ENCODE assay signal across 24 cellular contexts in genomic region chr1:11541956-11542355, GRCh38.
"Had no signal": no experiment of that assay in that cellular context is flagged by ENCODE, and none has a peak within 500 bp of the region (broad histone marks: within the 10 kb centered on the region; RNA-seq: fewer than 3 reads in every experiment).

No MANE protein-coding gene starts in this region.

- H3K9me3 ChIP-seq: adrenal gland, Peyer's patch, SJCRH30, SK-N-SH had no signal

- H3K36me3 ChIP-seq: adrenal gland, Peyer's patch, SJCRH30 had no signal

- H3K4me1 ChIP-seq: adrenal gland, Peyer's patch, SJCRH30 had no signal

- H3K4me3 ChIP-seq: adrenal gland, Peyer's patch, SJCRH30 had no signal

- H3K27ac ChIP-seq: adrenal gland, Peyer's patch, RWPE1, SJCRH30, WERI-Rb-1 had no signal

- DNase-seq: activated CD4-positive, alpha-beta T cell treated with anti-CD3 and anti-CD28 coated beads for 36 hours; activated CD4-positive, alpha-beta T cell treated with anti-CD3 and anti-CD28 coated beads, Interleukin-2, amount 50 U/mL, for 1 hour; activated CD8-positive, alpha-beta memory T cell treated with anti-CD3 and anti-CD28 coated beads, Interleukin-2, amount 50 U/mL, for 48 hours; activated CD8-positive, alpha-beta T cell treated with anti-CD3 and anti-CD28 coated beads for 36 hours; activated naive CD4-positive, alpha-beta T cell treated with anti-CD3 and anti-CD28 coated beads, Interleukin-2, amount 50 U/mL, for 16 hours; activated naive CD8-positive, alpha-beta T cell treated with anti-CD3 and anti-CD28 coated beads, Interleukin-2, amount 10 ng/mL, durations not matched to agents 7 days and 5 days; activated T-cell treated with anti-CD3 and anti-CD28 coated beads, Interleukin-2, amount 50 U/mL, for 1 hour; adrenal gland; anterior cingulate cortex; KG1; NCI-H1048; NCI-H1694 treated with DMSO at 0.1 percent for 48 hours; NCI-H2029 treated with DMSO at 0.1 percent for 48 hours; NCI-H446 treated with DMSO at 0.1 percent for 48 hours; NCI-H524 treated with DMSO at 0.1 percent for 48 hours; NCI-H748 treated with DMSO at 0.1 percent for 48 hours; OCI-M1; Peyer's patch; Right ventricle myocardium superior; SJCRH30; SK-N-SH; T-helper 1 cell; WERI-Rb-1 had no signal

- H3K27me3 ChIP-seq: Peyer's patch had no signal
